In the genomic region with DNA sequence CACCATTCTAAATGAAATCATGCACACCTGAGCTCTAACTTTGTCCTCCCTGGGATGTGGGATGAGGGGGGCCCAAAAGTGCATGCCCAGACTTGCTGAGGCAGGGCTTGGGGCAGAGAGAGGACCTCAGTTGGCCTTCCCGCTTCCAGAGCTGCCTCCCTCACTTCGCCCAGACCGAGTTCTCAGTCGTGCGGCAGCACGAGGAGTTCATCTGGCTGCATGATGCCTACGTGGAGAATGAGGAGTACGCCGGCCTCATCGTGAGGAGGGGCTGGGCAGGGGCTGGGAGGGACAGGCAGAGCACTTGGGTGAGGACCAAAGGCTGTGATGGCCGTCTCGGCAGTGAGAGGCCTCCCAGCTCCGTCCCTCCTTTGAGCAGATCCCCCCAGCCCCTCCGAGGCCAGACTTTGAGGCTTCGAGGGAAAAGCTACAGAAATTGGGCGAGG, we compare ENCODE assay signal across 23 cellular contexts. TPM values are rescaled to one million over a fixed set of nuclear protein-coding genes. Genes with fewer than 3 reads are reported as not detected.
A peak's percentile ranks its signal among the peaks of the same experiment; 100 is the strongest.
DNase-seq lines count a peak whose midpoint lies in the region; ATAC-seq and TF ChIP-seq lines count a peak whose summit lies in the region.
"Had no signal": no experiment of that assay in that cellular context is flagged by ENCODE, and none has a peak within 500 bp of the region (broad histone marks: within the 10 kb centered on the region; RNA-seq: fewer than 3 reads in every experiment).

No MANE protein-coding gene starts in this region.

- DNase-seq in Right ventricle myocardium inferior (ENCODE audit: missing footprints) (peak; percentile 68), left ventricle myocardium inferior (no peak), Karpas-422 (peak; percentile 44), colonic mucosa (peak; percentile 20)
- DNase-seq in stimulated activated naive B cell treated with anti-CD40 and anti-IgM and Interleukin-4, amounts not matched to agents 10 μg/mL and 1 μg/mL and 100 μg/mL, for 72 hours: no peak
- no peak for DNase-seq in activated effector memory CD4-positive, alpha-beta T cell treated with Interleukin-2 at 50 U/mL for 16 hours
- DNase-seq: activated CD4-positive, alpha-beta T cell treated with anti-CD3 and anti-CD28 coated beads for 4 hours; activated gamma-delta T cell treated with Interleukin-2 at 50 U/mL for 16 hours; GOT3; MM.1S; NCI-H146; NCI-H526 treated with DMSO at 0.1 percent for 48 hours; stimulated activated CD4-positive, alpha-beta T cell treated with anti-CD3 and anti-CD28 coated beads, Interleukin-15, amount 100 ng/mL, for 24 hours; substantia nigra had no signal

- no peak overlapping the region for H3K4me2 ChIP-seq in Karpas-422 (ENCODE audit: low read depth, low read length, poor library complexity, severe bottlenecking)
- H3K4me2 ChIP-seq: BLaER1 treated with 17β-estradiol and CSF1 and Interleukin-3, amounts not matched to agents 10 nM and 100 nM had no signal

- peaks cover 9% of the 10 kb centered on the region for H3K9me3 ChIP-seq in left ventricle myocardium inferior (replicated peaks)
- no peaks in the 10 kb centered on the region for H3K9me3 ChIP-seq in Karpas-422 (ENCODE audit: low read length)
- no peaks in the 10 kb centered on the region for H3K9me3 ChIP-seq in colonic mucosa
- H3K9me3 ChIP-seq: vagina had no signal

- H3K4me3 ChIP-seq in left ventricle myocardium inferior (no peak overlapping the region), Karpas-422 (ENCODE audit: low read length) (no peak overlapping the region), colonic mucosa (no peak overlapping the region)
- H3K4me3 ChIP-seq: BLaER1 treated with 17β-estradiol and CSF1 and Interleukin-3, amounts not matched to agents 10 nM and 100 nM; K562; vagina had no signal

- H3K9ac ChIP-seq in Karpas-422 (ENCODE audit: low read length) (no peak overlapping the region), colonic mucosa (ENCODE audit: low read depth in 2 of 2, low read length in 2 of 2) (no peak overlapping the region)
- H3K9ac ChIP-seq: BLaER1 treated with 17β-estradiol and CSF1 and Interleukin-3, amounts not matched to agents 10 nM and 100 nM had no signal

- H3K36me3 ChIP-seq in left ventricle myocardium inferior (peaks cover 44% of the 10 kb centered on the region), Karpas-422 (ENCODE audit: insufficient read depth, low read length) (peaks cover 22% of the 10 kb centered on the region), colonic mucosa (peaks cover 5% of the 10 kb centered on the region)

- H3K4me1 Mint-ChIP-seq in stimulated activated naive B cell treated with anti-CD40 and anti-IgM and Interleukin-4, amounts not matched to agents 10 μg/mL and 1 μg/mL and 100 μg/mL, for 72 hours: peaks cover 18 to 24% of the 10 kb centered on the region in 2 donors
- H3K4me1 Mint-ChIP-seq: endodermal cell had no signal

- no peak for ATAC-seq in Right ventricle myocardium inferior
- ATAC-seq in stimulated activated naive B cell treated with anti-CD40 and anti-IgM and Interleukin-4, amounts not matched to agents 10 μg/mL and 1 μg/mL and 100 μg/mL, for 72 hours (replicated peaks): no peak
- no peak for ATAC-seq in HG02571 (IDR thresholded peaks at IDR 0.05; ENCODE audit: unreplicated experiment)
- ATAC-seq in HG02798 (IDR thresholded peaks at IDR 0.05; ENCODE audit: poor library complexity, unreplicated experiment): no peak
- ATAC-seq: K562, sciatic nerve had no signal

- peak overlapping the region; percentile 59 for H3K27ac Mint-ChIP-seq in stimulated activated naive B cell treated with anti-CD40 and anti-IgM and Interleukin-4, amounts not matched to agents 10 μg/mL and 1 μg/mL and 100 μg/mL, for 72 hours
- H3K27ac Mint-ChIP-seq: brain, endodermal cell had no signal

- H3K4me1 ChIP-seq in left ventricle myocardium inferior (peaks cover 13% of the 10 kb centered on the region), Karpas-422 (ENCODE audit: low read length) (no peaks in the 10 kb centered on the region), colonic mucosa (peaks cover 16% of the 10 kb centered on the region)
- H3K4me1 ChIP-seq: vagina had no signal

- H3K27ac ChIP-seq in left ventricle myocardium inferior (replicated peaks) (no peak overlapping the region), Karpas-422 (ENCODE audit: low read length) (no peak overlapping the region), colonic mucosa (no peak overlapping the region)
- H3K27ac ChIP-seq: BLaER1 treated with 17β-estradiol and CSF1 and Interleukin-3, amounts not matched to agents 10 nM and 100 nM; vagina had no signal

- H4K20me1 ChIP-seq in Karpas-422 (ENCODE audit: insufficient read depth, low read depth, low read length): peaks cover 16% of the 10 kb centered on the region

- TF ChIP-seq CTCF in left ventricle myocardium inferior (IDR thresholded peaks at IDR 0.05; ENCODE audit: borderline replicate concordance) (no peak), colonic mucosa (IDR thresholded peaks at IDR 0.05) (no peak)

- H3K27me3 ChIP-seq in left ventricle myocardium inferior (ENCODE audit: low read depth) (no peaks in the 10 kb centered on the region), Karpas-422 (ENCODE audit: low read length) (no peaks in the 10 kb centered on the region), colonic mucosa (no peaks in the 10 kb centered on the region)
- H3K27me3 ChIP-seq: BLaER1 treated with 17β-estradiol and CSF1 and Interleukin-3, amounts not matched to agents 10 nM and 100 nM; vagina had no signal

- H3K27me3 Mint-ChIP-seq in stimulated activated naive B cell treated with anti-CD40 and anti-IgM and Interleukin-4, amounts not matched to agents 10 μg/mL and 1 μg/mL and 100 μg/mL, for 72 hours: no peaks in the 10 kb centered on the region
- H3K27me3 Mint-ChIP-seq: naive thymus-derived CD4-positive, alpha-beta T cell had no signal

- H3K79me2 ChIP-seq in Karpas-422 (ENCODE audit: low read length): no peaks in the 10 kb centered on the region

- H3K4me3 Mint-ChIP-seq in stimulated activated naive B cell treated with anti-CD40 and anti-IgM and Interleukin-4, amounts not matched to agents 10 μg/mL and 1 μg/mL and 100 μg/mL, for 72 hours: no peak overlapping the region
- H3K4me3 Mint-ChIP-seq: brain, endodermal cell had no signal

- no peaks in the 10 kb centered on the region for H3K9me2 ChIP-seq in Karpas-422 (replicated peaks; ENCODE audit: insufficient read depth, low read length)

- intact Hi-C loops in Right ventricle myocardium inferior (cut with DNase I): loop anchor here (10.0 kb wide), 1 partner anchor 115 kb away; the partner anchor contains the start of gene SART1
- intact Hi-C loops in left ventricle myocardium inferior (cut with micrococcal nuclease): no loop called here
- intact Hi-C loops in colonic mucosa (cut with DNase I): no loop called here

- peaks cover 36 to 45% of the 10 kb centered on the region in 2 donors for H3K36me3 Mint-ChIP-seq in stimulated activated naive B cell treated with anti-CD40 and anti-IgM and Interleukin-4, amounts not matched to agents 10 μg/mL and 1 μg/mL and 100 μg/mL, for 72 hours

- H3K9me3 Mint-ChIP-seq in stimulated activated naive B cell treated with anti-CD40 and anti-IgM and Interleukin-4, amounts not matched to agents 10 μg/mL and 1 μg/mL and 100 μg/mL, for 72 hours: peaks cover 0 to 5% of the 10 kb centered on the region in 2 donors
- H3K9me3 Mint-ChIP-seq: brain, endodermal cell had no signal

- H2AFZ ChIP-seq in Karpas-422 (ENCODE audit: low read length): no peak overlapping the region

RNA-seq across cellular contexts. Expression of gene CFL1, which starts 8.2 kb away (rescaled TPM):
- total RNA-seq in Right ventricle myocardium inferior (386 TPM), left ventricle myocardium inferior (299 TPM), colonic mucosa (1,000 to 10,000 TPM; 1,832 to 1,932 TPM)
- total RNA-seq in Karpas-422 (2014; rRNA removed; shearing (Covaris generic); ENCODE audit: low replicate concordance): 514 and 827 TPM in 2 replicates

RNA-seq across cellular contexts. Expression of gene MUS81, which starts 10.4 kb away (rescaled TPM):
- total RNA-seq in Right ventricle myocardium inferior: 35.5 TPM
- 31.5 TPM for total RNA-seq in left ventricle myocardium inferior
- 41.3 and 89.0 TPM in 2 replicates for total RNA-seq in Karpas-422 (2014; rRNA removed; shearing (Covaris generic); ENCODE audit: low replicate concordance)
- total RNA-seq in colonic mucosa: 10 to 100 TPM; 47.2 to 62.5 TPM

RNA-seq across cellular contexts. Expression of gene SNX32, which starts 16.0 kb away (rescaled TPM):
- total RNA-seq in Right ventricle myocardium inferior (not detected), left ventricle myocardium inferior (not detected), colonic mucosa (1 to 10 TPM; 1.6 to 1.9 TPM)
- not detected in 2 replicates for total RNA-seq in Karpas-422 (2014; rRNA removed; shearing (Covaris generic); ENCODE audit: low replicate concordance)
- total RNA-seq: K562 had no signal

RNA-seq across cellular contexts. Expression of gene EFEMP2, which starts 22.8 kb away (rescaled TPM):
- 83.1 TPM for total RNA-seq in Right ventricle myocardium inferior
- total RNA-seq in left ventricle myocardium inferior: 85.1 TPM
- 1.3 and 2.6 TPM in 2 replicates for total RNA-seq in Karpas-422 (2014; rRNA removed; shearing (Covaris generic); ENCODE audit: low replicate concordance)
- 10 to 100 TPM in 1 of 2 donors, 1 to 10 TPM in 1; 9.6 to 22.5 TPM for total RNA-seq in colonic mucosa

RNA-seq across cellular contexts. Expression of gene CTSW, which starts 29.8 kb away (rescaled TPM):
- total RNA-seq in Right ventricle myocardium inferior (1.1 TPM), left ventricle myocardium inferior (0.49 TPM), colonic mucosa (1 to 10 TPM; 1.2 TPM)
- not detected in 2 replicates for total RNA-seq in Karpas-422 (2014; rRNA removed; shearing (Covaris generic); ENCODE audit: low replicate concordance)
- total RNA-seq: endodermal cell, K562 had no signal

Comparison
In these comparisons a context has a peak if more than half of its experiments do, and no peak if none do; other contexts are left out.
1. DNase-seq: peak in Right ventricle myocardium inferior (single experiment), Karpas-422 (single experiment) and colonic mucosa (single experiment); none in left ventricle myocardium inferior (single experiment), stimulated activated naive B cell treated with anti-CD40 and anti-IgM and Interleukin-4, amounts not matched to agents 10 μg/mL and 1 μg/mL and 100 μg/mL, for 72 hours (single experiment) and activated effector memory CD4-positive, alpha-beta T cell treated with Interleukin-2 at 50 U/mL for 16 hours (single experiment).